ENCODE assay signal across 8 cellular contexts in genomic region chr14:89417111-89417468, GRCh38. TPM values are rescaled to one million over a fixed set of nuclear protein-coding genes. Genes with fewer than 3 reads are reported as not detected.
DNase-seq lines count a peak whose midpoint lies in the region; ATAC-seq and TF ChIP-seq lines count a peak whose summit lies in the region.

FOXN3 (minus strand) TSS chr14:89417233; CDS start chr14:89412476, 4,757 bp downstream.

- ATAC-seq in RWPE2 (ENCODE audit: low read depth) = peak; percentile 49
- peak; percentile 60 for ATAC-seq in stimulated activated naive CD8-positive, alpha-beta T cell treated with anti-CD3 and anti-CD28 coated beads, Interleukin-15, Interleukin-2, amounts not matched to agents 100 U/mL and 50 U/mL, for 24 hours

- H3K27ac ChIP-seq in GM23248 (peak within 1 kb of the TSS; percentile 95), RWPE2 (ENCODE audit: poor library complexity, severe bottlenecking) (peak within 1 kb of the TSS; percentile 70)

- peak within 1 kb of the TSS; percentile 91 for H3K4me2 ChIP-seq in GM23248 (ENCODE audit: unreplicated experiment)

- no peak for TF ChIP-seq CTCF in RWPE2 (IDR thresholded peaks at IDR 0.05; ENCODE audit: poor library complexity, severe bottlenecking)
- no peak for TF ChIP-seq CTCF in fibroblast of pulmonary artery (IDR thresholded peaks at IDR 0.05; ENCODE audit: low read length, missing control alignments)
- TF ChIP-seq CTCF in nephron (IDR thresholded peaks at IDR 0.05; ENCODE audit: unreplicated experiment in 3 of 3) = no peak

- peaks cover 6% of the 10 kb centered on the region; the same call in 1 of the 2 replicates for H3F3A ChIP-seq in GM23248 (ENCODE audit: insufficient read depth)

- H3K9me2 ChIP-seq in GM23248 (ENCODE audit: insufficient read depth) = no peaks in the 10 kb centered on the region

- H4K20me1 ChIP-seq in GM23248 (ENCODE audit: insufficient read depth) = no peaks in the 10 kb centered on the region

- peak within 1 kb of the TSS; percentile 93 to 94 (median 94) for H3K27ac Mint-ChIP-seq in nephron

- peaks cover 3% of the 10 kb centered on the region for H3K27me3 Mint-ChIP-seq in nephron (ENCODE audit: low read depth)

- peaks cover 33% of the 10 kb centered on the region for H3K79me2 ChIP-seq in GM23248 (ENCODE audit: insufficient read depth)

- H2AFZ ChIP-seq in GM23248 = peak within 1 kb of the TSS; percentile 81

- H3K27me3 ChIP-seq in GM23248 (replicated peaks; ENCODE audit: insufficient read depth) (no peaks in the 10 kb centered on the region), RWPE2 (ENCODE audit: insufficient read depth, poor library complexity, severe bottlenecking) (no peaks in the 10 kb centered on the region)

- peak within 1 kb of the TSS; percentile 92 for H3K4me3 ChIP-seq in GM23248
- peak within 1 kb of the TSS; percentile 96 for H3K4me3 ChIP-seq in RWPE2 (ENCODE audit: severe bottlenecking)
- peak within 1 kb of the TSS; percentile 91 for H3K4me3 ChIP-seq in fibroblast of pulmonary artery (replicated peaks; ENCODE audit: low read depth, low read length)

- WGBS in GM23248 (ENCODE audit: low coverage in 1 of 2, low lambda C conversion rate in 2 of 2, missing lambda C conversion rate in 2 of 2), 2 experiments = 0 to 2% methylated on average over 5 to 48 of the region's 48 CpGs

- H3K9me3 ChIP-seq in GM23248 (ENCODE audit: low read depth) (no peaks in the 10 kb centered on the region), RWPE2 (ENCODE audit: severe bottlenecking) (no peaks in the 10 kb centered on the region)

- peaks cover 13% of the 10 kb centered on the region for H3K36me3 Mint-ChIP-seq in nephron (ENCODE audit: low read depth)

- H3K4me1 ChIP-seq in GM23248 (ENCODE audit: insufficient read depth) = peaks cover 15% of the 10 kb centered on the region
- peaks cover 3% of the 10 kb centered on the region for H3K4me1 ChIP-seq in RWPE2 (ENCODE audit: insufficient read depth, poor library complexity, severe bottlenecking)

- peak within 1 kb of the TSS; percentile 96 for H3K9ac ChIP-seq in GM23248

- peaks cover 39% of the 10 kb centered on the region for H3K4me1 Mint-ChIP-seq in nephron

- H3K9me3 Mint-ChIP-seq in nephron = no peaks in the 10 kb centered on the region

- in situ Hi-C loops in GM23248 (cut with MboI) = loop anchor here (25.0 kb wide), 1 partner anchor 380 kb away; no protein-coding TSS in a partner anchor

- peak; percentile 92 for DNase-seq in DMS79 treated with DMSO at 0.1 percent for 48 hours (lab: John Stamatoyannopoulos, UW)
- DNase-seq in GM23248 = peak; percentile 94
- DNase-seq in Kasumi-1 (lab: John Stamatoyannopoulos, UW) = peak; percentile 91 to 92
- peak; percentile 88 for DNase-seq in RWPE2 (ENCODE audit: low spot score)
- peak; percentile 82 for DNase-seq in activated T-helper 9 cell treated with anti-CD3 and anti-CD28 coated beads, Interleukin-2, amount 50 U/mL, for 16 hours (ENCODE audit: low read depth)
- peak; percentile 91 for DNase-seq in fibroblast of pulmonary artery (ENCODE audit: low read depth)
- DNase-seq in stimulated activated naive CD8-positive, alpha-beta T cell treated with anti-CD3 and anti-CD28 coated beads, Interleukin-15, Interleukin-2, amounts not matched to agents 100 U/mL and 50 U/mL, for 24 hours = peak; percentile 87

- H3K36me3 ChIP-seq in GM23248 (ENCODE audit: low read depth) (no peaks in the 10 kb centered on the region), RWPE2 (ENCODE audit: low read depth) (no peaks in the 10 kb centered on the region)

- peak within 1 kb of the TSS; percentile 95 to 96 (median 95) for H3K4me3 Mint-ChIP-seq in nephron

RNA-seq across cellular contexts. Expression of gene FOXN3, which starts in this region (rescaled TPM):
- 15.9 and 18.6 TPM in 2 replicates for total RNA-seq in GM23248 (2014; rRNA removed; shearing (Covaris generic))
- 18.6 and 19.0 TPM in 2 replicates for polyA plus RNA-seq in GM23248 (2016; fragmentation: Nextera tagmentation; extraction: Ambion mirVana)

Comparison
In these comparisons a context has a peak if more than half of its experiments do, and no peak if none do; other contexts are left out.
1. Peak in every context shown above with its lines: DNase-seq, ATAC-seq, H3K4me3 ChIP-seq and H3K27ac ChIP-seq.